11 cellular contexts compared by ENCODE assay signal in the genomic region with DNA sequence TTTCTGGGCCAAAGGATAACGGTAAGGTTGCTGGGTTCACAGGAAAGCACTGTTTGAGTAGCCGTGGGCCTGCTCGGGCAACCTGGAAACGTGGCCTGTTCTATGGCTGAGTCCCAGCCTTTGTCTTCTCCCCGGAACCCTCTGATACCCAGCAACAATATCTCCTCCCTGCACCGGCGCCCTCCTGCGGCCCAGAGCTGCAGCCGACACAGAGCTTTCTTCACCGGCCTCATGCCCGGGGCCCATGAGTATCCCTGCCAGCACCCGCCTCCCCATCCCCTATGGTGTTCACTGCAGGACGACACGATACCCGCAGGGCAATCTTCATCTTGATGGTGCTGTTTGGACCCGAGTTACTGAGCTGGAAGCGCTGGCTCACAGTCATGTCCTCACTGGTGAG.
"Had no signal": no experiment of that assay in that cellular context is flagged by ENCODE, and none has a peak within 500 bp of the region (broad histone marks: within the 10 kb centered on the region; RNA-seq: fewer than 3 reads in every experiment).

No MANE protein-coding gene starts in this region.

- H3K27me3 ChIP-seq: gastrocnemius medialis, heart right ventricle, thyroid gland, uterus had no signal

- ATAC-seq: gastrocnemius medialis, heart right ventricle had no signal

- DNase-seq: activated CD4-positive, alpha-beta T cell treated with anti-CD3 and anti-CD28 coated beads for 1 hour; activated gamma-delta T cell; activated T-cell treated with anti-CD3 and anti-CD28 coated beads, Interleukin-2, amount 50 U/mL, for 1 hour; caudate nucleus; effector CD4-positive, alpha-beta T cell; gastrocnemius medialis; heart right ventricle; stimulated activated CD4-positive, alpha-beta T cell treated with anti-CD3 and anti-CD28 coated beads, Interleukin-2, amount 100 ng/mL, for 48 hours; thyroid gland; uterus had no signal

- H3K36me3 ChIP-seq: uterus had no signal

- H3K4me3 ChIP-seq: coronary artery, gastrocnemius medialis, heart right ventricle, thyroid gland, uterus had no signal
